ENCODE assay signal across 20 cellular contexts in the genomic region with DNA sequence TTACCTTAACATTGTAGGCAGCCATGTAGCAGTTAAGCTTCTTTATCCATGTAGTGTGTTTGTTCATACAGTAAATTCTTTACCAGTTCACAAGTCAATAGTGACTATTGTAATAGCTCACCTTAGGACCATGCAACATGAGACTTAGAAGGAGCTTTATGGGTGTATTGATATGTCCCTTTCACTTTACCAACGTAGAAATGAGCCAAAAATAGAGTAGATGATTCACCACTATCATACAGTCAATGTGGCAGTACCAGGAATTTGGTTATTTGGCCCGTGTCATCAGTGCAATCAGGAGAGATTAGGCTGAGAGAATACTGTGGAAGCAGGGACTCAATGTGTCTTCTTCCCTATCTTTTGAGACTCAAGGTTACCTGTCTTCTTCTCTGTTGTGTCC. TPM values are rescaled to one million over a fixed set of nuclear protein-coding genes. Genes with fewer than 3 reads are reported as not detected.
DNase-seq lines count a peak whose midpoint lies in the region; ATAC-seq and TF ChIP-seq lines count a peak whose summit lies in the region.
"Had no signal": no experiment of that assay in that cellular context is flagged by ENCODE, and none has a peak within 500 bp of the region (broad histone marks: within the 10 kb centered on the region; RNA-seq: fewer than 3 reads in every experiment).

No MANE protein-coding gene starts in this region.

- no peaks in the 10 kb centered on the region for H3K9me3 Mint-ChIP-seq in activated T-helper 17 cell treated with anti-CD3 and anti-CD28 coated beads, Interleukin-2, amount 50 U/mL, for 72 hours

- no peak for TF ChIP-seq RAD21 in HCT116 (IDR thresholded peaks at IDR 0.05; ENCODE audit: low read depth)

- H3K27me3 ChIP-seq in HCT116 (ENCODE audit: insufficient read depth, low read length) (no peaks in the 10 kb centered on the region), MG63 (no peaks in the 10 kb centered on the region)
- H3K27me3 ChIP-seq: breast epithelium, ovary, SJSA1 had no signal

- H3K36me3 Mint-ChIP-seq in activated T-helper 17 cell treated with anti-CD3 and anti-CD28 coated beads, Interleukin-2, amount 50 U/mL, for 72 hours (ENCODE audit: low read depth) = peaks cover 78% of the 10 kb centered on the region

- H3K4me3 ChIP-seq in HCT116 (replicated peaks in 1 of 2; ENCODE audit: low read depth in 1 of 2, low read length in 2 of 2) = no peak overlapping the region
- no peak overlapping the region for H3K4me3 ChIP-seq in MG63
- H3K4me3 ChIP-seq: breast epithelium, ovary, SJSA1 had no signal

- H3K27ac Mint-ChIP-seq in activated T-helper 17 cell treated with anti-CD3 and anti-CD28 coated beads, Interleukin-2, amount 50 U/mL, for 72 hours = peak overlapping the region; percentile 55
- H3K27ac Mint-ChIP-seq: activated T-helper 2 cell treated with anti-CD3 and anti-CD28 coated beads, Interferon-gamma antibody, Interleukin-2, Interleukin-4, amounts not matched to agents 10 μg/mL and 5 μg/mL and 100 μg/mL, durations not matched to agents 14 hours and 24 hours and 36 hours had no signal

- H3K79me2 ChIP-seq in HCT116 (ENCODE audit: insufficient read depth, low read length) = peaks cover 51% of the 10 kb centered on the region

- ATAC-seq in activated CD4-positive, CD25-positive, alpha-beta regulatory T cell treated with anti-CD3 and anti-CD28 coated beads, Interleukin-2, amount 50 U/mL, for 24 hours = peak; percentile 37 to 46
- no peak for ATAC-seq in HCT116
- ATAC-seq in activated T-helper 17 cell treated with anti-CD3 and anti-CD28 coated beads, Interleukin-2, amount 50 U/mL, for 72 hours (replicated peaks) = peak; percentile 47
- ATAC-seq in GM19455 (IDR thresholded peaks at IDR 0.05; ENCODE audit: unreplicated experiment) = no peak
- ATAC-seq: HepG2; naive thymus-derived CD4-positive, alpha-beta T cell; right cardiac atrium had no signal

- BruUV-seq in HCT116 (replicated peaks; lab: Mats Ljungman, UMichigan) = no TSS peak

- H3K9me2 ChIP-seq in HCT116 (ENCODE audit: insufficient read depth) = no peaks in the 10 kb centered on the region

- RAD21 ChIA-PET in HCT116 (lab: Charles Lee; ENCODE audit: low non-redundant PET in 1 of 2, low total read pairs in 2 of 2, uncharacterized antibody in 2 of 2, unreplicated experiment in 2 of 2) = no interaction called here

- POLR2A ChIA-PET in HCT116 (lab: Charles Lee) = no interaction called here

- H3K9ac ChIP-seq in HCT116 (ENCODE audit: low read length) = no peak overlapping the region

- no peak for TF ChIP-seq CTCF in HCT116 (IDR thresholded peaks at IDR 0.05 in 2 of 3, conservative IDR thresholded peaks at IDR 0.05 in 1 of 3; ENCODE audit: borderline replicate concordance in 1 of 3, insufficient read depth in 1 of 3, low read depth in 2 of 3, low read length in 2 of 3)

- no peak for DNase-seq in activated CD4-positive, CD25-positive, alpha-beta regulatory T cell (lab: John Stamatoyannopoulos, UW)
- DNase-seq in HCT116 (ENCODE audit: low read depth, low spot score) (no peak), kidney tubule cell (ENCODE audit: low spot score) (peak; percentile 18), MG63 (no peak), iPS-NIHi11 (ENCODE audit: low spot score) (no peak)
- DNase-seq: kidney glomerular epithelial cell; mesendoderm; MV-4-11; naive thymus-derived CD4-positive, alpha-beta T cell; NCI-H187; NCI-H2227 treated with DMSO at 0.1 percent for 48 hours; ovary; right cardiac atrium had no signal

- peak overlapping the region; percentile 89 for H3K4me3 Mint-ChIP-seq in activated T-helper 17 cell treated with anti-CD3 and anti-CD28 coated beads, Interleukin-2, amount 50 U/mL, for 72 hours

- TF ChIP-seq POLR2A in HCT116 (IDR thresholded peaks at IDR 0.05; ENCODE audit: borderline replicate concordance, extremely low read depth, insufficient read depth, insufficient read length) = no peak

- H3K4me1 ChIP-seq in HCT116 (ENCODE audit: control insufficient read depth in 1 of 2, insufficient read depth in 2 of 2, low read length in 2 of 2) = peaks cover 0 to 24% of the 10 kb centered on the region in 2 experiments; a peak in 2 of 4 replicates
- H3K4me1 ChIP-seq: breast epithelium, SJSA1 had no signal

- H4K20me1 ChIP-seq in HCT116 (ENCODE audit: insufficient read depth) = peaks cover 3% of the 10 kb centered on the region; the same call in 1 of the 2 replicates

- peak overlapping the region; percentile 21; the same call in 1 of the 2 replicates for H3K4me2 ChIP-seq in HCT116 (ENCODE audit: low read length)

- H3K27ac ChIP-seq in HCT116 (ENCODE audit: low read depth, low read length) = no peak overlapping the region
- H3K27ac ChIP-seq: breast epithelium, ovary, SJSA1 had no signal

- intact Hi-C loops in HCT116 (cut with micrococcal nuclease) = no loop called here

- H2AFZ ChIP-seq in HCT116 (ENCODE audit: low read depth, low read length, poor library complexity, severe bottlenecking) = no peak overlapping the region

- H3K36me3 ChIP-seq in HCT116 (ENCODE audit: control insufficient read depth in 1 of 2, insufficient read depth in 2 of 2, low read length in 2 of 2) (peaks cover 0 to 4% of the 10 kb centered on the region in 2 experiments; a peak in 1 of 4 replicates), MG63 (peaks cover 1% of the 10 kb centered on the region; the same call in 1 of the 2 replicates)
- H3K36me3 ChIP-seq: breast epithelium, ovary, SJSA1 had no signal

- H3K27me3 Mint-ChIP-seq in activated T-helper 17 cell treated with anti-CD3 and anti-CD28 coated beads, Interleukin-2, amount 50 U/mL, for 72 hours = no peaks in the 10 kb centered on the region
- H3K27me3 Mint-ChIP-seq: naive thymus-derived CD4-positive, alpha-beta T cell had no signal

- H3K4me1 Mint-ChIP-seq in activated T-helper 17 cell treated with anti-CD3 and anti-CD28 coated beads, Interleukin-2, amount 50 U/mL, for 72 hours = peaks cover 49% of the 10 kb centered on the region

- H3K9me3 ChIP-seq in HCT116 (ENCODE audit: control insufficient read depth in 1 of 2, insufficient read depth in 1 of 2, low read depth in 1 of 2, low read length in 2 of 2) = no peaks in the 10 kb centered on the region
- H3K9me3 ChIP-seq in MG63 = no peaks in the 10 kb centered on the region
- H3K9me3 ChIP-seq: breast epithelium, ovary, SJSA1 had no signal

- CTCF ChIA-PET in HCT116 (lab: Charles Lee) = interaction anchor here (1.8 kb wide), 1 partner anchor 45 kb away, joined by 5 read pairs; no protein-coding TSS in a partner anchor

TF ChIP-seq in HCT116, 20 proteins besides CTCF, POLR2A, EP300 and RAD21:
- TF ChIP-seq TCF7L2 (IDR thresholded peaks at IDR 0.05; ENCODE audit: borderline replicate concordance, extremely low read depth, insufficient read depth, insufficient read length) = no peak
- no peak for TF ChIP-seq SIN3A (IDR thresholded peaks at IDR 0.05; ENCODE audit: low read depth)
- no peak for TF ChIP-seq CEBPB (IDR thresholded peaks at IDR 0.05; ENCODE audit: low read depth)
- TF ChIP-seq, protein P1, sequence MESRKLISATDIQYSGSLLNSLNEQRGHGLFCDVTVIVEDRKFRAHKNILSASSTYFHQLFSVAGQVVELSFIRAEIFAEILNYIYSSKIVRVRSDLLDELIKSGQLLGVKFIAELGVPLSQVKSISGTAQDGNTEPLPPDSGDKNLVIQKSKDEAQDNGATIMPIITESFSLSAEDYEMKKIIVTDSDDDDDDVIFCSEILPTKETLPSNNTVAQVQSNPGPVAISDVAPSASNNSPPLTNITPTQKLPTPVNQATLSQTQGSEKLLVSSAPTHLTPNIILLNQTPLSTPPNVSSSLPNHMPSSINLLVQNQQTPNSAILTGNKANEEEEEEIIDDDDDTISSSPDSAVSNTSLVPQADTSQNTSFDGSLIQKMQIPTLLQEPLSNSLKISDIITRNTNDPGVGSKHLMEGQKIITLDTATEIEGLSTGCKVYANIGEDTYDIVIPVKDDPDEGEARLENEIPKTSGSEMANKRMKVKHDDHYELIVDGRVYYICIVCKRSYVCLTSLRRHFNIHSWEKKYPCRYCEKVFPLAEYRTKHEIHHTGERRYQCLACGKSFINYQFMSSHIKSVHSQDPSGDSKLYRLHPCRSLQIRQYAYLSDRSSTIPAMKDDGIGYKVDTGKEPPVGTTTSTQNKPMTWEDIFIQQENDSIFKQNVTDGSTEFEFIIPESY (IDR thresholded peaks at IDR 0.05; ENCODE audit: extremely low read depth, insufficient replicate concordance, low read length) = no peak
- TF ChIP-seq, protein P2, sequence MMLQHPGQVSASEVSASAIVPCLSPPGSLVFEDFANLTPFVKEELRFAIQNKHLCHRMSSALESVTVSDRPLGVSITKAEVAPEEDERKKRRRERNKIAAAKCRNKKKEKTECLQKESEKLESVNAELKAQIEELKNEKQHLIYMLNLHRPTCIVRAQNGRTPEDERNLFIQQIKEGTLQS (IDR thresholded peaks at IDR 0.05) = no peak
- no peak for TF ChIP-seq FOSL1 (IDR thresholded peaks at IDR 0.05; ENCODE audit: low read depth)
- no peak for TF ChIP-seq EZH2phosphoT487 (IDR thresholded peaks at IDR 0.05; ENCODE audit: borderline replicate concordance)
- TF ChIP-seq YY1 (IDR thresholded peaks at IDR 0.05; ENCODE audit: extremely low read depth, insufficient replicate concordance, low read depth, low read length) = no peak
- no peak for TF ChIP-seq SRF (IDR thresholded peaks at IDR 0.05; ENCODE audit: low read depth)
- TF ChIP-seq ELF1 (IDR thresholded peaks at IDR 0.05; ENCODE audit: borderline replicate concordance, low read depth) = no peak
- TF ChIP-seq MAX (IDR thresholded peaks at IDR 0.05) = no peak
- no peak for TF ChIP-seq SP1 (IDR thresholded peaks at IDR 0.05; ENCODE audit: low read depth)

RNA-seq across cellular contexts. Expression of gene ZDHHC13, which starts 4.7 kb away (rescaled TPM):
- 21.8 TPM for total RNA-seq in HCT116 (2021; ENCODE audit: unreplicated experiment)
- 8.0 and 12.8 TPM in 2 replicates for polyA plus RNA-seq in HCT116 (2012)
- 10 to 100 TPM; 22.1 to 27.6 TPM for total RNA-seq in activated T-helper 17 cell treated with anti-CD3 and anti-CD28 coated beads, Interleukin-2, amount 50 U/mL, for 72 hours
- total RNA-seq in MG63 (2014; rRNA removed; shearing (Covaris generic); ENCODE audit: low replicate concordance) = 6.4 and 14.7 TPM in 2 replicates

Comparison
In these comparisons a context has a peak if more than half of its experiments do, and no peak if none do; other contexts are left out.
1. ATAC-seq: peak in activated CD4-positive, CD25-positive, alpha-beta regulatory T cell treated with anti-CD3 and anti-CD28 coated beads, Interleukin-2, amount 50 U/mL, for 24 hours (2 of 2) and activated T-helper 17 cell treated with anti-CD3 and anti-CD28 coated beads, Interleukin-2, amount 50 U/mL, for 72 hours (single experiment); none in HCT116 (single experiment) and GM19455 (single experiment).